10 cellular contexts compared by ENCODE assay signal in the genomic region with DNA sequence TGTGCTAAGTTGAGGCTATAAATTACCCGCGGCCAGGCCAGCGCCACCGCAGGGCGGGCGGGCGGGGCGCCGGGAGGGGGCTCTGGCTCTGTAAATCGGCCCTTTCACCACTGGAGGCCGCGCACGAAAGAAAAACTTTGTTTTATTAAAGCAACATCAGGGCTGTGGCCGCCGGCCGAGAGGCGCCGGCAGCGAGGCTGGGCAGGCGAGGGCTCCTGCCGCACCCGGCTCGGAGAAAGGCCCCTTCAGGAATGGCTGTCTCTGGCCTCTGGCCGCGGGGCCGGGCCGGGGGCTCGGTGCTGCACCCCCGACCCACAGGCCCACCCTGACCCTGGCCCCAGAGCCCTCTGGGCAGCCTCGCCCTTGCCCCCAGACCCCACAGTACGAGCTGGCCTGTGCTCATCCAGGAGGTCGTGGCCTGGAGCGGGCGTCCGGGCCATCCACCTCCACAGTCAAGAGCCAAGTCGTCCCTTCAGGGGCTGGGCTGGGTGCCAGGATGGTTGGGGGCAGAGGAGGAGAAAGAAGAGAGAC. TPM values are rescaled to one million over a fixed set of nuclear protein-coding genes. Genes with fewer than 3 reads are reported as not detected.
DNase-seq lines count a peak whose midpoint lies in the region; ATAC-seq and TF ChIP-seq lines count a peak whose summit lies in the region.
"Had no signal": no experiment of that assay in that cellular context is flagged by ENCODE, and none has a peak within 500 bp of the region (broad histone marks: within the 10 kb centered on the region; RNA-seq: fewer than 3 reads in every experiment).

No MANE protein-coding gene starts in this region.

- no peak for ATAC-seq in GM21367 (IDR thresholded peaks at IDR 0.05; ENCODE audit: unreplicated experiment)
- ATAC-seq in GM21526 (IDR thresholded peaks at IDR 0.05; ENCODE audit: low FRiP score, unreplicated experiment) = no peak
- ATAC-seq in GM21717 (IDR thresholded peaks at IDR 0.05; ENCODE audit: unreplicated experiment) = no peak
- no peak for ATAC-seq in HG03442 (IDR thresholded peaks at IDR 0.05; ENCODE audit: unreplicated experiment)

- DNase-seq in HT-29 (ENCODE audit: low spot score) = peak; percentile 63
- peak; percentile 25 for DNase-seq in brain microvascular endothelial cell
- peak; percentile 55 for DNase-seq in iPS-NIHi7 (ENCODE audit: extremely low spot score)
- DNase-seq in superior temporal gyrus (ENCODE audit: extremely low spot score) = peak; percentile 32
- DNase-seq: cortex of kidney, spleen had no signal

- H3K27me3 ChIP-seq in brain microvascular endothelial cell (replicated peaks) = no peaks in the 10 kb centered on the region

- in situ Hi-C loops in brain microvascular endothelial cell (cut with HindIII; ENCODE audit: low pct_ligation_motif_present, low sequenced_read_pairs) = no loop called here

- H3K36me3 ChIP-seq in brain microvascular endothelial cell (replicated peaks) = no peaks in the 10 kb centered on the region
- H3K36me3 ChIP-seq: spleen had no signal

- no peak for TF ChIP-seq CTCF in brain microvascular endothelial cell (IDR thresholded peaks at IDR 0.05; ENCODE audit: low read depth, low read length, missing control alignments)

- H3K4me3 ChIP-seq in brain microvascular endothelial cell (ENCODE audit: low read depth, low read length) = peak overlapping the region; percentile 5

- H3K27ac ChIP-seq in brain microvascular endothelial cell = no peak overlapping the region
- H3K27ac ChIP-seq: spleen had no signal

RNA-seq across cellular contexts. Expression of gene FGFR3, which starts 29.5 kb away (rescaled TPM):
- total RNA-seq in HT-29 (2014; rRNA removed; shearing (Covaris generic)) = 73.4 and 77.0 TPM in 2 replicates

RNA-seq across cellular contexts. Expression of gene TACC3, which starts 42.3 kb away (rescaled TPM):
- total RNA-seq in HT-29 (2014; rRNA removed; shearing (Covaris generic)) = 64.6 and 71.2 TPM in 2 replicates

RNA-seq across cellular contexts. Expression of gene TMEM129, which starts 42.5 kb away (rescaled TPM):
- 94.2 and 111 TPM in 2 replicates for total RNA-seq in HT-29 (2014; rRNA removed; shearing (Covaris generic))

RNA-seq across cellular contexts. Expression of gene SLBP, which starts 51.5 kb away (rescaled TPM):
- total RNA-seq in HT-29 (2014; rRNA removed; shearing (Covaris generic)) = 147 and 183 TPM in 2 replicates
